ENCODE assay signal across 1 cellular context in genomic region chr1:24373044-24373443, GRCh38.
TF ChIP-seq lines count a peak whose summit lies in the region.

No MANE protein-coding gene starts in this region.

TF ChIP-seq in IMR-90, 13 proteins besides CTCF, POLR2A, EP300 and RAD21:
- no peak for TF ChIP-seq RCOR1 (IDR thresholded peaks at IDR 0.05; ENCODE audit: insufficient replicate concordance, low read length)
- TF ChIP-seq FOS (IDR thresholded peaks at IDR 0.05; ENCODE audit: low read depth, low read length): no peak
- no peak for TF ChIP-seq USF2 (IDR thresholded peaks at IDR 0.05; ENCODE audit: low read depth, low read length)
- no peak for TF ChIP-seq CHD1 (IDR thresholded peaks at IDR 0.05; ENCODE audit: low read depth, low read length)
- TF ChIP-seq MAFK (IDR thresholded peaks at IDR 0.05; ENCODE audit: low read depth, low read length): no peak
